In genomic region chr3:133289322-133289721, GRCh38 we compare ENCODE assay signal across 29 cellular contexts.
"Had no signal": no experiment of that assay in that cellular context is flagged by ENCODE, and none has a peak within 500 bp of the region (broad histone marks: within the 10 kb centered on the region; RNA-seq: fewer than 3 reads in every experiment).

No MANE protein-coding gene starts in this region.

- H3K27ac ChIP-seq: left lung, neural progenitor cell, neutrophil, right atrium auricular region, skin epidermis, stomach, testis, thyroid gland, transverse colon, upper lobe of left lung, vagina had no signal

- H3K36me3 Mint-ChIP-seq: immature natural killer cell; memory B cell; naive thymus-derived CD8-positive, alpha-beta T cell; neural progenitor cell; stimulated activated naive B cell treated with anti-CD40 and anti-IgM and Interleukin-4, amounts not matched to agents 10 μg/mL and 1 μg/mL and 100 μg/mL, for 72 hours had no signal

- H3K9me3 Mint-ChIP-seq: memory B cell; naive thymus-derived CD8-positive, alpha-beta T cell; nephron progenitor cell; stimulated activated naive B cell treated with anti-CD40 and anti-IgM and Interleukin-4, amounts not matched to agents 10 μg/mL and 1 μg/mL and 100 μg/mL, for 72 hours had no signal

- ATAC-seq: left colon; left lung; naive thymus-derived CD8-positive, alpha-beta T cell; sciatic nerve; stimulated activated naive B cell treated with anti-CD40 and anti-IgM and Interleukin-4, amounts not matched to agents 10 μg/mL and 1 μg/mL and 100 μg/mL, for 72 hours; stimulated activated naive CD8-positive, alpha-beta T cell treated with anti-CD3 and anti-CD28 coated beads, Interleukin-15, Interleukin-2, amounts not matched to agents 100 U/mL and 50 U/mL, for 24 hours had no signal

- H3K4me1 Mint-ChIP-seq: immature natural killer cell; memory B cell; naive thymus-derived CD8-positive, alpha-beta T cell had no signal

- H3K4me2 ChIP-seq: neural progenitor cell had no signal

- DNase-seq: hypothalamus; immature natural killer cell; kidney; left colon; left lung; naive thymus-derived CD8-positive, alpha-beta T cell; nephron progenitor cell; occipital lobe; stimulated activated CD4-positive, alpha-beta T cell treated with anti-CD3 and anti-CD28 coated beads, Interleukin-12 subunit alpha, Interleukin-12 subunit beta, amount 100 ng/mL, for 4 hours; stimulated activated CD4-positive, alpha-beta T cell treated with anti-CD3 and anti-CD28 coated beads, Interleukin-15, amount 100 ng/mL, for 24 hours; stimulated activated CD4-positive, alpha-beta T cell treated with anti-CD3 and anti-CD28 coated beads, Interleukin-2, amount 100 ng/mL, for 24 hours; stimulated activated CD4-positive, alpha-beta T cell treated with anti-CD3 and anti-CD28 coated beads, Interleukin-4, amount 100 ng/mL, for 1 hour; stimulated activated naive B cell treated with anti-CD40 and anti-IgM and Interleukin-4, amounts not matched to agents 10 μg/mL and 1 μg/mL and 100 μg/mL, for 72 hours; stimulated activated naive CD8-positive, alpha-beta T cell treated with anti-CD3 and anti-CD28 coated beads, Interleukin-15, Interleukin-2, amounts not matched to agents 100 U/mL and 50 U/mL, for 24 hours; stomach; testis; thyroid gland; transverse colon; upper lobe of left lung had no signal

- FAIRE-seq: islet of Langerhans, kidney had no signal

- H3K27me3 Mint-ChIP-seq: progenitor cell of endocrine pancreas had no signal

- H3K36me3 ChIP-seq: left lung, neural progenitor cell, neutrophil, right atrium auricular region, stomach, thyroid gland, transverse colon, upper lobe of left lung, vagina had no signal

- H3K9ac ChIP-seq: neural progenitor cell had no signal

- H2AFZ ChIP-seq: neural progenitor cell had no signal

- H3K4me3 Mint-ChIP-seq: immature natural killer cell; memory B cell; naive thymus-derived CD8-positive, alpha-beta T cell; nephron progenitor cell; neural progenitor cell; stimulated activated naive B cell treated with anti-CD40 and anti-IgM and Interleukin-4, amounts not matched to agents 10 μg/mL and 1 μg/mL and 100 μg/mL, for 72 hours had no signal

- H3K27me3 ChIP-seq: left lung, neural progenitor cell, neutrophil, right atrium auricular region, stomach, testis, thyroid gland, transverse colon, upper lobe of left lung, vagina had no signal

- H3K9me3 ChIP-seq: left lung, neutrophil, right atrium auricular region, stomach, testis, thyroid gland, transverse colon, upper lobe of left lung, vagina had no signal

- H3K4me3 ChIP-seq: left lung, lung, neural progenitor cell, right atrium auricular region, skin epidermis, stomach, testis, thyroid gland, transverse colon, upper lobe of left lung, vagina had no signal

- H3K4me1 ChIP-seq: left lung, testis, transverse colon, vagina had no signal
